ENCODE assay signal across 13 cellular contexts in genomic region chr19:35458821-35459391, GRCh38. TPM values are rescaled to one million over a fixed set of nuclear protein-coding genes. Genes with fewer than 3 reads are reported as not detected.
A peak's percentile ranks its signal among the peaks of the same experiment; 100 is the strongest.
DNase-seq lines count a peak whose midpoint lies in the region; ATAC-seq and TF ChIP-seq lines count a peak whose summit lies in the region.
"Had no signal": no experiment of that assay in that cellular context is flagged by ENCODE, and none has a peak within 500 bp of the region (broad histone marks: within the 10 kb centered on the region; RNA-seq: fewer than 3 reads in every experiment).

No MANE protein-coding gene starts in this region.

- H3K4me3 Mint-ChIP-seq in activated B cell treated with CpG ODN at 0.5 μM for 24 hours (peak overlapping the region; percentile 56), endothelial cell (ENCODE audit: unreplicated experiment) (no peak overlapping the region)

- H3K4me1 Mint-ChIP-seq in activated B cell treated with CpG ODN at 0.5 μM for 24 hours (peaks cover 82% of the 10 kb centered on the region), endothelial cell (ENCODE audit: unreplicated experiment) (peaks cover 11% of the 10 kb centered on the region)

- DNase-seq in GM19238 (ENCODE audit: insufficient read length, low spot score) (peak; percentile 58), activated B cell treated with CpG ODN at 0.5 μM for 24 hours (peak; percentile 46), endothelial cell (ENCODE audit: low spot score) (no peak), T-helper 2 cell (no peak), GM10266 (ENCODE audit: extremely low spot score) (no peak)
- DNase-seq: activated T-cell treated with anti-CD3 and anti-CD28 coated beads for 4 hours; effector memory CD4-positive, alpha-beta T cell; stimulated activated CD4-positive, alpha-beta T cell treated with anti-CD3 and anti-CD28 coated beads, Interleukin-2, amount 100 ng/mL, for 24 hours had no signal

- H3K9me3 ChIP-seq in subcutaneous abdominal adipose tissue (ENCODE audit: control insufficient read depth in 5 of 5, low read length in 5 of 5) = no peaks in the 10 kb centered on the region

- no peak for TF ChIP-seq CTCF in activated B cell treated with CpG ODN at 0.5 μM for 24 hours (IDR thresholded peaks at IDR 0.05)
- TF ChIP-seq CTCF in endothelial cell (IDR thresholded peaks at IDR 0.05; ENCODE audit: unreplicated experiment) = no peak
- TF ChIP-seq CTCF in GM10266 (IDR thresholded peaks at IDR 0.05; ENCODE audit: control insufficient read depth, insufficient read depth, low read depth, missing control alignments) = no peak

- H3K27ac ChIP-seq in subcutaneous abdominal adipose tissue (ENCODE audit: low read depth, low read length) = peak overlapping the region; percentile 96

- POLR2A ChIA-PET in activated B cell treated with CpG ODN at 0.5 μM for 24 hours (lab: Charles Lee) = interaction anchor here (0.6 to 4.9 kb wide), 7 partner anchors 9 to 136 kb away, joined by 3 to 33 read pairs (median 4); partner anchors contain the start of gene FFAR1

- CTCF ChIA-PET in activated B cell treated with CpG ODN at 0.5 μM for 24 hours (lab: Charles Lee) = interaction anchor here (2.2 to 3.7 kb wide), 2 partner anchors 10 to 37 kb away, joined by 6 to 18 read pairs; no protein-coding TSS in a partner anchor

- peak overlapping the region; percentile 27 to 84 (median 57) for H3K9ac ChIP-seq in subcutaneous abdominal adipose tissue (ENCODE audit: low read length in 5 of 5)

- H3K36me3 Mint-ChIP-seq in activated B cell treated with CpG ODN at 0.5 μM for 24 hours (ENCODE audit: low read depth) (no peaks in the 10 kb centered on the region), endothelial cell (ENCODE audit: low read depth, unreplicated experiment) (no peaks in the 10 kb centered on the region)

- intact Hi-C loops in activated B cell treated with CpG ODN at 0.5 μM for 24 hours (cut with micrococcal nuclease) = loop anchor here (1.0 kb wide), 1 partner anchor 25 kb away; no protein-coding TSS in a partner anchor

- H3K9me3 Mint-ChIP-seq in activated B cell treated with CpG ODN at 0.5 μM for 24 hours = no peaks in the 10 kb centered on the region
- H3K9me3 Mint-ChIP-seq in endothelial cell (ENCODE audit: unreplicated experiment) = no peaks in the 10 kb centered on the region

- peaks cover 23 to 64% (median 46%) of the 10 kb centered on the region in 5 donors for H3K4me1 ChIP-seq in subcutaneous abdominal adipose tissue (ENCODE audit: control insufficient read depth in 5 of 5, insufficient read depth in 5 of 5, low read length in 5 of 5)

- peak overlapping the region in 3 of 5 donors; percentile 27 to 54 (median 31) for H3K4me3 ChIP-seq in subcutaneous abdominal adipose tissue (ENCODE audit: low read depth in 1 of 5, low read length in 5 of 5)

- no peaks in the 10 kb centered on the region for H3K27me3 ChIP-seq in subcutaneous abdominal adipose tissue (ENCODE audit: control insufficient read depth in 5 of 5, insufficient read depth in 4 of 5, low read length in 5 of 5)

- H3K27ac Mint-ChIP-seq in activated B cell treated with CpG ODN at 0.5 μM for 24 hours (peak overlapping the region; percentile 76), endothelial cell (ENCODE audit: unreplicated experiment) (no peak overlapping the region)

- ATAC-seq in HG03571 (IDR thresholded peaks at IDR 0.05; ENCODE audit: unreplicated experiment) (peak; percentile 44), activated B cell treated with CpG ODN at 0.5 μM for 24 hours (ENCODE audit: low read depth) (peak; percentile 63), GM18520 (IDR thresholded peaks at IDR 0.05; ENCODE audit: unreplicated experiment) (no peak)

- H3K27me3 Mint-ChIP-seq in activated B cell treated with CpG ODN at 0.5 μM for 24 hours = no peaks in the 10 kb centered on the region
- peaks cover 6% of the 10 kb centered on the region for H3K27me3 Mint-ChIP-seq in endothelial cell (ENCODE audit: unreplicated experiment)

- H3K36me3 ChIP-seq in subcutaneous abdominal adipose tissue (ENCODE audit: control insufficient read depth in 5 of 5, insufficient read depth in 5 of 5, low read length in 5 of 5) = no peaks in the 10 kb centered on the region

RNA-seq across cellular contexts. Expression of gene FFAR2, which starts 10.8 kb away (rescaled TPM):
- total RNA-seq in activated B cell treated with CpG ODN at 0.5 μM for 24 hours (not detected in 2 replicates), endothelial cell (ENCODE audit: unreplicated experiment) (0.46 TPM)
- total RNA-seq: kidney epithelial cell, RPMI7951 had no signal

RNA-seq across cellular contexts. Expression of gene KRTDAP, which starts 31.4 kb away (rescaled TPM):
- not detected in 2 replicates for total RNA-seq in activated B cell treated with CpG ODN at 0.5 μM for 24 hours
- not detected for total RNA-seq in endothelial cell (ENCODE audit: unreplicated experiment)
- total RNA-seq: kidney epithelial cell, RPMI7951 had no signal

RNA-seq across cellular contexts. Expression of gene DMKN, which starts 54.5 kb away (rescaled TPM):
- total RNA-seq in activated B cell treated with CpG ODN at 0.5 μM for 24 hours = 1.5 and 1.7 TPM in 2 replicates
- total RNA-seq in endothelial cell (ENCODE audit: unreplicated experiment) = 56.9 TPM
- total RNA-seq: RPMI7951 had no signal

Comparison
In these comparisons a context has a peak if more than half of its experiments do, and no peak if none do; other contexts are left out.
1. DNase-seq: peak in GM19238 (single experiment) and activated B cell treated with CpG ODN at 0.5 μM for 24 hours (single experiment); none in endothelial cell (single experiment), T-helper 2 cell (0 of 5) and GM10266 (single experiment).
2. RNA of gene DMKN, which starts 54.5 kb away (total RNA-seq): 56.9 TPM in endothelial cell (single experiment); 1.5 to 1.7 TPM in activated B cell treated with CpG ODN at 0.5 μM for 24 hours; every median in the first group is over 10 times any median in the second.